Comparison of ENCODE assay signal across 1 cellular context in genomic region chr4:1401409-1402020, GRCh38.
TF ChIP-seq lines count a peak whose summit lies in the region.

No MANE protein-coding gene starts in this region.

TF ChIP-seq in SK-N-SH, 30 proteins besides CTCF, POLR2A, EP300 and RAD21 (continued from another document):
- no peak for TF ChIP-seq REST (IDR thresholded peaks at IDR 0.05; ENCODE audit: low read depth, low read length)
- TF ChIP-seq PBX3 (IDR thresholded peaks at IDR 0.05) = no peak
TF ChIP-seq in SK-N-SH: peak in this region for 0.
